Comparison of ENCODE assay signal across 8 cellular contexts in genomic region chr16:49645263-49645662, GRCh38.
"Had no signal": no experiment of that assay in that cellular context is flagged by ENCODE, and none has a peak within 500 bp of the region (broad histone marks: within the 10 kb centered on the region; RNA-seq: fewer than 3 reads in every experiment).

No MANE protein-coding gene starts in this region.

- H3K9ac ChIP-seq: KMS-11 had no signal

- ATAC-seq: HepG2 had no signal

- DNase-seq: IMR-90, Karpas-422, KBM-7, KG1 had no signal

- H3K4me2 ChIP-seq: KMS-11 had no signal

- FAIRE-seq: HepG2, HTR-8/SVneo had no signal

- H3K27ac ChIP-seq: HL-60, KMS-11 had no signal
